In the genomic region with DNA sequence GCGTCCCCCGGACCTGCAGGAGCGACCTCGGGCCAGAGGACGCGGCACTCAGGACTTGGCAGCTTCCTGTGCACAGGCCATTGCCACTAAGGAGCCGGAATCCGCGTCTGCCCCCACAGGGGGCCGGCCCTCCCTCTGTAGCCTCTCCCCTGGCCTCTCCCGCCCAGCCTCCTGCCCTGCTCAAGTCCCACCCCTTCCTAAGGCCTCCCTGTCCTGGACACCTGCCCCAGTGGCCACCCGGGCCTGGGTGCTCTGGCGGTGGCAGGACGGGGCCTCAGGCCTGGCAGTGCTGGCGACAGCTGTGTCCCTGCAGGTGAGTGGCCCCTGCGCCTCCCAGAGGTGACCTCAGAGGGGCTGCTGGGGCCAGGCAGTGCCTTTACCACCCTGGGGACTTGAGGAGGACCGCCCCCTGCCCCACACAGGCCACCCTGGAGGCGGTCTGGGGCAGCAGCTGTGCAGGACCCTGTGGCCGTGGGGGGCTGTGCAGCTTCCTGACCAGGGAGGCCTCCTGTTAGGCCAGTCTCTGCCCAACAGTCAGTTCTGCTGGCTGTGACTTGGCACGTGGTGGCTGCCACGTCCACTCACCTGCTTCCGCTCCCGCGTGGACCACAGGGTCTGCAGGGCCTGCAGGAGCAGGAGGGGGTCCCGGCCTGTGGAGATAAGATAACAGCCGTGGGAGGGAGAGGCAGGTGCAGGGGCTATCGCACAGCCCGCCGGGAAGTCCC, we compare ENCODE assay signal across 19 cellular contexts. TPM values are rescaled to one million over a fixed set of nuclear protein-coding genes. Genes with fewer than 3 reads are reported as not detected.
DNase-seq lines count a peak whose midpoint lies in the region; ATAC-seq, FAIRE-seq and TF ChIP-seq lines count a peak whose summit lies in the region.
"Had no signal": no experiment of that assay in that cellular context is flagged by ENCODE, and none has a peak within 500 bp of the region (broad histone marks: within the 10 kb centered on the region; RNA-seq: fewer than 3 reads in every experiment).

No MANE protein-coding gene starts in this region.

- no peaks in the 10 kb centered on the region for H3K79me2 ChIP-seq in K562 (ENCODE audit: control insufficient read depth, insufficient read depth, low read length)

- H3K4me3 ChIP-seq in heart left ventricle (no peak overlapping the region), K562 (no peak overlapping the region), right lobe of liver (no peak overlapping the region), small intestine (ENCODE audit: low read depth in 1 of 2, low read length in 2 of 2) (no peak overlapping the region)
- H3K4me3 ChIP-seq: lower lobe of right lung, uterus had no signal

- TF ChIP-seq RAD21 in K562 (CRISPR knock-in tag; conservative IDR thresholded peaks at IDR 0.05 in 1 of 2, IDR thresholded peaks at IDR 0.05 in 1 of 2): no peak

- peak overlapping the region in 1 of 2 experiments; percentile 19; a peak in 2 of 4 replicates for H3K9ac ChIP-seq in K562 (ENCODE audit: insufficient read depth in 1 of 2, low read depth in 2 of 2, low read length in 2 of 2)

- no peak overlapping the region; the same call in 1 of the 2 replicates for H3K4me2 ChIP-seq in K562 (ENCODE audit: insufficient read depth, low read length)

- CTCF ChIA-PET in K562 (lab: Yijun Ruan, JAX; ENCODE audit: low intra/inter-chr PET ratio): no interaction called here

- TF ChIP-seq EP300 in K562 (IDR thresholded peaks at IDR 0.05; ENCODE audit: low read length): no peak

- in situ Hi-C loops in K562 (cut with MboI): no loop called here

- no peak overlapping the region for H2AFZ ChIP-seq in K562 (ENCODE audit: low read depth, low read length)

- H3K27ac ChIP-seq in heart left ventricle (no peak overlapping the region), K562 (ENCODE audit: extremely low read depth, low read depth, low read length) (no peak overlapping the region; the same call in 2 of the 3 replicates), right lobe of liver (no peak overlapping the region), small intestine (ENCODE audit: low read depth in 1 of 2, low read length in 1 of 2) (no peak overlapping the region)
- H3K27ac ChIP-seq: lower lobe of right lung, uterus, VCaP had no signal

- H3K4me1 ChIP-seq in heart left ventricle (peaks cover 4 to 12% (median 10%) of the 10 kb centered on the region in 12 donors), K562 (replicated peaks in 1 of 2; ENCODE audit: control insufficient read depth in 2 of 2, insufficient read depth in 2 of 2, low read length in 2 of 2) (peaks cover 8 to 41% of the 10 kb centered on the region in 2 experiments; a peak in 4 of 5 replicates), right lobe of liver (no peaks in the 10 kb centered on the region), small intestine (ENCODE audit: control insufficient read depth in 2 of 2, insufficient read depth in 1 of 2, low read depth in 1 of 2, low read length in 1 of 2) (no peaks in the 10 kb centered on the region)
- H3K4me1 ChIP-seq: uterus had no signal

- 80 to 90% (median 82%) methylated on average over 20 to 29 of the region's 29 CpGs for WGBS in heart left ventricle, 4 donors
- 49% methylated on average over 21 of the region's 29 CpGs for whole genome bisulfite sequencing in K562 (ENCODE audit: insufficient coverage, low coverage, missing lambda C conversion rate)
- no CpG with 5 or more reads among the region's 29 CpGs for WGBS in right lobe of liver (ENCODE audit: insufficient coverage, low coverage, low lambda C conversion rate, missing lambda C conversion rate)
- 76 to 81% (median 77%) methylated on average over 22 to 29 of the region's 29 CpGs for WGBS in small intestine, 3 donors

- intact Hi-C loops in heart left ventricle (cut with DNase I): no loop called here
- intact Hi-C loops in Right ventricle myocardium inferior (cut with DNase I): no loop called here
- intact Hi-C loops in K562 (cut with micrococcal nuclease): no loop called here
- intact Hi-C loops in right lobe of liver (cut with DNase I): no loop called here

- no TSS peak for BruUV-seq in K562 (replicated peaks; lab: Mats Ljungman, UMichigan)

- no peaks in the 10 kb centered on the region for H3K9me3 ChIP-seq in heart left ventricle
- peaks cover 8% of the 10 kb centered on the region for H3K9me3 ChIP-seq in K562 (replicated peaks; ENCODE audit: control insufficient read depth, insufficient read depth, low read depth, low read length)
- H3K9me3 ChIP-seq in right lobe of liver: no peaks in the 10 kb centered on the region
- H3K9me3 ChIP-seq in small intestine (ENCODE audit: control insufficient read depth, low read depth): no peaks in the 10 kb centered on the region
- H3K9me3 ChIP-seq: lower lobe of right lung, uterus had no signal

- ATAC-seq in heart left ventricle (peak in 2 of 4 donors; percentile 9), Right ventricle myocardium inferior (no peak), K562 (peak; percentile 69), right lobe of liver (peak in 3 of 4 donors; percentile 18 to 26 (median 19)), GM18873 (IDR thresholded peaks at IDR 0.05; ENCODE audit: low FRiP score, unreplicated experiment) (no peak)
- ATAC-seq: CD8-positive, alpha-beta T cell; naive thymus-derived CD4-positive, alpha-beta T cell had no signal

- no peaks in the 10 kb centered on the region for H4K20me1 ChIP-seq in K562 (replicated peaks; ENCODE audit: control insufficient read depth, insufficient read depth, low read length)

- FAIRE-seq in K562 (lab: Jason Lieb, UNC): no peak
- FAIRE-seq in small intestine (lab: Jason Lieb, UNC): no peak

- POLR2A ChIA-PET in K562 (lab: Yijun Ruan, JAX): interaction anchor here (0.6 to 1.0 kb wide), 2 partner anchors 10 to 12 kb away, joined by 3 read pairs; no protein-coding TSS in a partner anchor

- no peak for TF ChIP-seq POLR2A in heart left ventricle (IDR thresholded peaks at IDR 0.05)
- TF ChIP-seq POLR2A in K562 (conservative IDR thresholded peaks at IDR 0.05): no peak
- no peak for TF ChIP-seq POLR2A in right lobe of liver (IDR thresholded peaks at IDR 0.05)

- DNase-seq in heart left ventricle (peak in 4 of 5 donors; percentile 15 to 54 (median 22)), Right ventricle myocardium inferior (ENCODE audit: missing footprints) (no peak), K562 (ENCODE audit: extremely low read depth in 1 of 4, low spot score in 3 of 4) (peak; percentile 67 to 88 (median 76)), right lobe of liver (peak; percentile 17 to 48 (median 45)), SW 1271 (lab: John Stamatoyannopoulos, UW) (no peak), GM10266 (ENCODE audit: extremely low spot score) (no peak), small intestine (no peak)
- DNase-seq: CD8-positive, alpha-beta T cell; EL; lower lobe of right lung; naive thymus-derived CD4-positive, alpha-beta T cell; NCI-H1694 treated with DMSO at 0.1 percent for 48 hours; NCI-H446; uterus had no signal

- H3K27me3 ChIP-seq in heart left ventricle: no peaks in the 10 kb centered on the region
- H3K27me3 ChIP-seq in K562 (ENCODE audit: control insufficient read depth in 2 of 2, insufficient read depth in 2 of 2, low read length in 2 of 2): no peaks in the 10 kb centered on the region
- H3K27me3 ChIP-seq in right lobe of liver: no peaks in the 10 kb centered on the region
- no peaks in the 10 kb centered on the region for H3K27me3 ChIP-seq in small intestine (ENCODE audit: control insufficient read depth in 2 of 2, insufficient read depth in 2 of 2, low read length in 2 of 2)
- H3K27me3 ChIP-seq: uterus had no signal

- H3K9me1 ChIP-seq in K562 (ENCODE audit: control insufficient read depth, insufficient read depth, low read length): no peaks in the 10 kb centered on the region

- TF ChIP-seq CTCF in heart left ventricle (IDR thresholded peaks at IDR 0.05): no peak
- no peak for TF ChIP-seq CTCF in K562 (IDR thresholded peaks at IDR 0.05 in 2 of 3, conservative IDR thresholded peaks at IDR 0.05 in 1 of 3; ENCODE audit: insufficient read depth in 2 of 3, low read depth in 1 of 3, low read length in 3 of 3)
- TF ChIP-seq CTCF in right lobe of liver (IDR thresholded peaks at IDR 0.05): no peak
- no peak for TF ChIP-seq CTCF in GM10266 (IDR thresholded peaks at IDR 0.05; ENCODE audit: control insufficient read depth, insufficient read depth, low read depth, missing control alignments)

- H3K36me3 ChIP-seq in heart left ventricle: peaks cover 0 to 3% (median 0%) of the 10 kb centered on the region in 9 donors
- H3K36me3 ChIP-seq in K562 (ENCODE audit: control insufficient read depth, insufficient read depth, low read length): no peaks in the 10 kb centered on the region
- H3K36me3 ChIP-seq in right lobe of liver: no peaks in the 10 kb centered on the region
- no peaks in the 10 kb centered on the region for H3K36me3 ChIP-seq in small intestine (ENCODE audit: control insufficient read depth in 2 of 2, insufficient read depth in 2 of 2, low read length in 2 of 2)
- H3K36me3 ChIP-seq: lower lobe of right lung, uterus had no signal

RNA-seq across cellular contexts. Expression of a gene that starts 40.1 kb away (rescaled TPM):
- total RNA-seq in heart left ventricle (10 to 100 TPM in 2 of 9 donors, 1 to 10 TPM in 7; 4.1 to 12.9 (median 8.6) TPM), Right ventricle myocardium inferior (6.8 TPM), K562 (2014; rRNA removed) (6.5 and 6.7 TPM in 2 replicates), K562 (2014; rRNA removed; fragmentation: Illumina TruSeq; extraction: Trizol) (1.3 and 1.5 TPM in 2 replicates), K562 (2015; rRNA removed; fragmentation: Illumina TruSeq; extraction: Trizol) (3.3 and 3.4 TPM in 2 replicates), K562 (2021) (11.7 and 12.5 TPM in 2 replicates), right lobe of liver (10 to 100 TPM in 3 of 6 experiments, 1 to 10 TPM in 3; 3.3 to 14.4 (median 10.6) TPM)
- polyA plus RNA-seq in heart left ventricle (10 to 100 TPM in 1 of 2 donors, 1 to 10 TPM in 1; 5.6 to 15.2 TPM), K562 (2011; rRNA removed) (3.9 and 8.0 TPM in 2 replicates), K562 (2014; fragmentation: Illumina TruSeq; extraction: Trizol) (5.6 and 8.5 TPM in 2 replicates), K562 (2014; fragmentation: Nextera tagmentation; extraction: Ambion mirVana) (under 1 TPM; 0.29 to 0.35 TPM), K562 (2014; rRNA removed) (8.6 and 10.2 TPM in 2 replicates), small intestine (10 to 100 TPM; 15.0 to 36.2 (median 28.6) TPM)
- 17.3 and 38.8 TPM in 2 replicates for total RNA-seq in K562 (2011; cell fraction: chromatin; rRNA removed; ENCODE audit: low replicate concordance)
- 26.5 and 29.7 TPM in 2 replicates for total RNA-seq in K562 (2011; cell fraction: nucleolus; rRNA removed)
- 17.2 and 17.5 TPM in 2 replicates for total RNA-seq in K562 (2011; cell fraction: nucleoplasm; rRNA removed)
- polyA plus RNA-seq in K562 (2011; cell fraction: cytosol; rRNA removed): 5.1 and 8.7 TPM in 2 replicates
- polyA plus RNA-seq in K562 (2011; cell fraction: nucleus; rRNA removed): 60.2 and 73.6 TPM in 2 replicates
- polyA plus RNA-seq in K562 (2012): 7.9 and 18.3 TPM in 2 replicates
- 2.0 and 3.0 TPM in 2 replicates for polyA minus RNA-seq in K562 (2011; rRNA and poly(A)+ RNA removed)
- 2.3 and 5.6 TPM in 2 replicates for polyA minus RNA-seq in K562 (2011; cell fraction: cytosol; rRNA and poly(A)+ RNA removed)
- 6.2 and 8.9 TPM in 2 replicates for polyA minus RNA-seq in K562 (2011; cell fraction: nucleus; rRNA and poly(A)+ RNA removed)

RNA-seq across cellular contexts. Expression of a gene that starts 40.3 kb away (rescaled TPM):
- total RNA-seq in heart left ventricle (1 to 10 TPM in 8 of 9 donors, under 1 TPM in 1; 0.81 to 5.5 (median 2.7) TPM), Right ventricle myocardium inferior (2.2 TPM), K562 (2014; rRNA removed) (0.33 and 0.50 TPM in 2 replicates), K562 (2014; rRNA removed; fragmentation: Illumina TruSeq; extraction: Trizol) (not detected in 2 replicates), K562 (2015; rRNA removed; fragmentation: Illumina TruSeq; extraction: Trizol) (0.07 TPM in 1 of 2 replicates, not detected in the other), K562 (2021) (0.63 and 1.2 TPM in 2 replicates), right lobe of liver (1 to 10 TPM; 4.7 to 8.0 (median 5.7) TPM)
- polyA plus RNA-seq in heart left ventricle (1 to 10 TPM in 1 of 2 donors, under 1 TPM in 1; 0.44 to 4.1 TPM), K562 (2011; rRNA removed) (0.11 and 0.22 TPM in 2 replicates), K562 (2014; fragmentation: Illumina TruSeq; extraction: Trizol) (not detected in 2 replicates), K562 (2014; fragmentation: Nextera tagmentation; extraction: Ambion mirVana) (not detected), K562 (2014; rRNA removed) (0.20 and 0.50 TPM in 2 replicates), small intestine (10 to 100 TPM in 2 of 3 donors, 1 to 10 TPM in 1; 8.0 to 38.0 (median 24.9) TPM)
- total RNA-seq in K562 (2011; cell fraction: chromatin; rRNA removed; ENCODE audit: low replicate concordance): 0.25 and 0.97 TPM in 2 replicates
- total RNA-seq in K562 (2011; cell fraction: nucleolus; rRNA removed): 1.6 and 1.8 TPM in 2 replicates
- 0.69 and 0.88 TPM in 2 replicates for total RNA-seq in K562 (2011; cell fraction: nucleoplasm; rRNA removed)
- polyA plus RNA-seq in K562 (2011; cell fraction: cytosol; rRNA removed): 0.13 and 0.36 TPM in 2 replicates
- polyA plus RNA-seq in K562 (2011; cell fraction: nucleus; rRNA removed): 2.8 and 4.7 TPM in 2 replicates
- polyA plus RNA-seq in K562 (2012): 0.34 and 2.4 TPM in 2 replicates
- polyA minus RNA-seq in K562 (2011; rRNA and poly(A)+ RNA removed): not detected in 2 replicates
- not detected in 2 replicates for polyA minus RNA-seq in K562 (2011; cell fraction: cytosol; rRNA and poly(A)+ RNA removed)
- polyA minus RNA-seq in K562 (2011; cell fraction: nucleus; rRNA and poly(A)+ RNA removed): 0.81 and 1.00 TPM in 2 replicates
- total RNA-seq: H4 had no signal

RNA-seq across cellular contexts. Expression of a gene that starts 58.3 kb away (rescaled TPM):
- not detected for total RNA-seq in heart left ventricle
- not detected for polyA plus RNA-seq in heart left ventricle
- total RNA-seq in Right ventricle myocardium inferior: not detected
- total RNA-seq in K562 (2011; cell fraction: chromatin; rRNA removed; ENCODE audit: low replicate concordance): 0.23 and 0.67 TPM in 2 replicates
- total RNA-seq in K562 (2011; cell fraction: nucleolus; rRNA removed): 0.50 and 0.53 TPM in 2 replicates
- total RNA-seq in K562 (2011; cell fraction: nucleoplasm; rRNA removed): 0.22 TPM in 1 of 2 replicates, not detected in the other
- 0.16 and 0.27 TPM in 2 replicates for total RNA-seq in K562 (2014; rRNA removed)
- not detected in 2 replicates for total RNA-seq in K562 (2014; rRNA removed; fragmentation: Illumina TruSeq; extraction: Trizol)
- total RNA-seq in K562 (2015; rRNA removed; fragmentation: Illumina TruSeq; extraction: Trizol): 0.08 TPM in 1 of 2 replicates, not detected in the other
- total RNA-seq in K562 (2021): 0.13 and 0.18 TPM in 2 replicates
- polyA plus RNA-seq in K562 (2011; rRNA removed): 0.06 and 0.11 TPM in 2 replicates
- 0.04 and 0.27 TPM in 2 replicates for polyA plus RNA-seq in K562 (2011; cell fraction: cytosol; rRNA removed)
- 0.63 and 1.0 TPM in 2 replicates for polyA plus RNA-seq in K562 (2011; cell fraction: nucleus; rRNA removed)
- 0.12 and 0.16 TPM in 2 replicates for polyA plus RNA-seq in K562 (2012)
- 0.07 TPM in 1 of 2 replicates, not detected in the other for polyA plus RNA-seq in K562 (2014; fragmentation: Illumina TruSeq; extraction: Trizol)
- polyA plus RNA-seq in K562 (2014; fragmentation: Nextera tagmentation; extraction: Ambion mirVana): not detected
- polyA plus RNA-seq in K562 (2014; rRNA removed): 0.20 TPM in 1 of 2 replicates, not detected in the other
- not detected in 2 replicates for polyA minus RNA-seq in K562 (2011; rRNA and poly(A)+ RNA removed)
- not detected in 2 replicates for polyA minus RNA-seq in K562 (2011; cell fraction: cytosol; rRNA and poly(A)+ RNA removed)
- 0.13 and 0.22 TPM in 2 replicates for polyA minus RNA-seq in K562 (2011; cell fraction: nucleus; rRNA and poly(A)+ RNA removed)
- 10 to 100 TPM in 2 of 6 experiments, 1 to 10 TPM in 4; 3.3 to 11.5 (median 7.5) TPM for total RNA-seq in right lobe of liver
- polyA plus RNA-seq in small intestine: 10 to 100 TPM; 15.9 to 85.4 (median 62.8) TPM
- total RNA-seq: activated T-helper 2 cell treated with anti-CD3 and anti-CD28 coated beads, Interferon-gamma antibody, Interleukin-2, Interleukin-4, amounts not matched to agents 10 μg/mL and 5 μg/mL and 100 μg/mL, durations not matched to agents 14 hours and 24 hours and 36 hours; CD8-positive, alpha-beta T cell; naive thymus-derived CD4-positive, alpha-beta T cell had no signal
- polyA plus RNA-seq: AG04450; naive thymus-derived CD4-positive, alpha-beta T cell had no signal

Comparison
In these comparisons a context has a peak if more than half of its experiments do, and no peak if none do; other contexts are left out.
1. DNase-seq: peak in heart left ventricle (4 of 5), K562 (4 of 4) and right lobe of liver (3 of 3); none in Right ventricle myocardium inferior (single experiment), SW 1271 (0 of 2), GM10266 (single experiment) and small intestine (single experiment).
2. ATAC-seq: peak in K562 (single experiment) and right lobe of liver (3 of 4); none in Right ventricle myocardium inferior (single experiment) and GM18873 (single experiment).